1 cellular context compared by ENCODE assay signal in genomic region chr3:156674046-156674910, GRCh38.
TF ChIP-seq lines count a peak whose summit lies in the region.

Gene TIPARP, plus strand, starts transcription at chr3:156674590. Its CDS starts 3,108 bp downstream, at chr3:156677698.

TF ChIP-seq in HepG2, 621 proteins besides CTCF, POLR2A, EP300 and RAD21 (continued from another document and continues in another):
- TF ChIP-seq FOXO4 (CRISPR knock-in tag; conservative IDR thresholded peaks at IDR 0.05) (no peak), ZNF10 (CRISPR knock-in tag; IDR thresholded peaks at IDR 0.05; ENCODE audit: borderline replicate concordance, low read depth) (no peak), SNAPC5 (CRISPR knock-in tag; IDR thresholded peaks at IDR 0.05; ENCODE audit: borderline replicate concordance) (0 out of 2 replicates have a peak, but pooled peaks have one; percentile 4), GFI1 (CRISPR knock-in tag; IDR thresholded peaks at IDR 0.05; ENCODE audit: borderline replicate concordance) (no peak; the same call in 1 of the 2 replicates), HCFC1 (IDR thresholded peaks at IDR 0.05; ENCODE audit: low read depth, low read length) (0 out of 2 replicates have a peak, but pooled peaks have one; percentile 5), YEATS2 (CRISPR knock-in tag; IDR thresholded peaks at IDR 0.05; ENCODE audit: borderline replicate concordance) (peak; percentile 83; the same call in 1 of the 2 replicates), ZNF530 (CRISPR knock-in tag; IDR thresholded peaks at IDR 0.05; ENCODE audit: low read depth) (no peak), KDM3A (CRISPR knock-in tag; IDR thresholded peaks at IDR 0.05; ENCODE audit: low read depth) (peak; percentile 83), ZNF292 (CRISPR knock-in tag; IDR thresholded peaks at IDR 0.05; ENCODE audit: borderline replicate concordance, low read depth) (peak; percentile 78; the same call in 1 of the 2 replicates), ZNF251 (CRISPR knock-in tag; IDR thresholded peaks at IDR 0.05) (no peak), FOXJ3 (CRISPR knock-in tag; IDR thresholded peaks at IDR 0.05; ENCODE audit: borderline replicate concordance) (peak; percentile 92), SRSF1 (optimal IDR thresholded peaks at IDR 0.05; ENCODE audit: low read depth, low read length) (no peak), ZNF619 (CRISPR knock-in tag; IDR thresholded peaks at IDR 0.05) (peak; percentile 86), ZNF235 (CRISPR knock-in tag; IDR thresholded peaks at IDR 0.05; ENCODE audit: borderline replicate concordance) (peak; percentile 82; the same call in 1 of the 2 replicates), YY1 (IDR thresholded peaks at IDR 0.05; ENCODE audit: insufficient read depth, insufficient replicate concordance, low read depth, low read length) (peak; percentile 26), ZNF224 (CRISPR knock-in tag; IDR thresholded peaks at IDR 0.05) (peak; percentile 76; the same call in 1 of the 2 replicates), CBX1 (IDR thresholded peaks at IDR 0.05; ENCODE audit: low read depth) (peak; percentile 23), NR0B2 (CRISPR knock-in tag; IDR thresholded peaks at IDR 0.05) (peak; percentile 69; the same call in 1 of the 2 replicates), ZNF260 (CRISPR knock-in tag; IDR thresholded peaks at IDR 0.05; ENCODE audit: borderline replicate concordance, low read depth) (0 out of 2 replicates have a peak, but pooled peaks have one; percentile 48), ZSCAN31 (CRISPR knock-in tag; IDR thresholded peaks at IDR 0.05; ENCODE audit: low read depth) (peak; percentile 93), ZBTB46 (CRISPR knock-in tag; IDR thresholded peaks at IDR 0.05; ENCODE audit: borderline replicate concordance) (peak; percentile 79; the same call in 1 of the 2 replicates), PAX8 (CRISPR knock-in tag; IDR thresholded peaks at IDR 0.05; ENCODE audit: borderline replicate concordance) (peak; percentile 65; the same call in 1 of the 2 replicates), ZNF563 (CRISPR knock-in tag; IDR thresholded peaks at IDR 0.05) (peak; percentile 74), CBX2 (IDR thresholded peaks at IDR 0.05; ENCODE audit: low read depth, low read length) (no peak), CBX2 (CRISPR knock-in tag; IDR thresholded peaks at IDR 0.05; ENCODE audit: low read depth) (no peak), MED13 (CRISPR knock-in tag; IDR thresholded peaks at IDR 0.05) (0 out of 2 replicates have a peak, but pooled peaks have one; percentile 35), ZNF281 (CRISPR knock-in tag; IDR thresholded peaks at IDR 0.05; ENCODE audit: borderline replicate concordance) (peak; percentile 2; the same call in 1 of the 2 replicates), FOXK2 (IDR thresholded peaks at IDR 0.05) (0 out of 2 replicates have a peak, but pooled peaks have one; percentile 56), ZNF713 (CRISPR knock-in tag; IDR thresholded peaks at IDR 0.05) (0 out of 2 replicates have a peak, but pooled peaks have one; percentile 32), MAZ (IDR thresholded peaks at IDR 0.05; ENCODE audit: borderline replicate concordance, low read depth, low read length) (peak; percentile 73; the same call in 1 of the 2 replicates), MAZ (CRISPR knock-in tag; IDR thresholded peaks at IDR 0.05; ENCODE audit: low read depth) (peak; percentile 97), THRA (CRISPR knock-in tag; IDR thresholded peaks at IDR 0.05; ENCODE audit: borderline replicate concordance) (no peak), NCOA1 (CRISPR knock-in tag; IDR thresholded peaks at IDR 0.05) (no peak), ZHX1 (CRISPR knock-in tag; IDR thresholded peaks at IDR 0.05; ENCODE audit: low read depth) (peak; percentile 51; the same call in 1 of the 2 replicates), ZSCAN22 (CRISPR knock-in tag; IDR thresholded peaks at IDR 0.05) (0 out of 2 replicates have a peak, but pooled peaks have one; percentile 47), ZBTB3 (CRISPR knock-in tag; IDR thresholded peaks at IDR 0.05; ENCODE audit: borderline replicate concordance, low read depth) (peak; percentile 76; the same call in 1 of the 2 replicates), BHLHE40 (IDR thresholded peaks at IDR 0.05; ENCODE audit: low read length) (peak; percentile 57), ZNF512 (CRISPR knock-in tag; IDR thresholded peaks at IDR 0.05) (no peak; the same call in 1 of the 2 replicates), SMAD1 (CRISPR knock-in tag; IDR thresholded peaks at IDR 0.05; ENCODE audit: borderline replicate concordance, low read depth) (peak; percentile 66; the same call in 1 of the 2 replicates), NFKB2 (CRISPR knock-in tag; IDR thresholded peaks at IDR 0.05; ENCODE audit: borderline replicate concordance) (peak; percentile 77; the same call in 1 of the 2 replicates), ZNF672 (CRISPR knock-in tag; IDR thresholded peaks at IDR 0.05) (no peak; the same call in 1 of the 2 replicates), MED1 (CRISPR knock-in tag; IDR thresholded peaks at IDR 0.05) (peak; percentile 82), RFX5 (IDR thresholded peaks at IDR 0.05; ENCODE audit: low read depth, low read length) (no peak), SNAPC4 (CRISPR knock-in tag; IDR thresholded peaks at IDR 0.05) (peak; percentile 82), RARG (CRISPR knock-in tag; IDR thresholded peaks at IDR 0.05; ENCODE audit: low read depth) (no peak), ZNF761 (CRISPR knock-in tag; conservative IDR thresholded peaks at IDR 0.05) (peak; percentile 97), ZMYM4 (CRISPR knock-in tag; IDR thresholded peaks at IDR 0.05) (peak; percentile 97)
